ENCODE assay signal across 8 cellular contexts in genomic region chr19:51986309-51987291, GRCh38. TPM values are rescaled to one million over a fixed set of nuclear protein-coding genes. Genes with fewer than 3 reads are reported as not detected.
DNase-seq lines count a peak whose midpoint lies in the region; ATAC-seq, FAIRE-seq and TF ChIP-seq lines count a peak whose summit lies in the region.

ZNF350 (minus strand) TSS chr19:51986840; CDS start chr19:51974360, 12,480 bp downstream.

- H3K27me3 ChIP-seq in DND-41 (ENCODE audit: insufficient read depth, low read length, poor library complexity) (no peaks in the 10 kb centered on the region), heart left ventricle (no peaks in the 10 kb centered on the region), transverse colon (no peaks in the 10 kb centered on the region)

- H3K4me1 ChIP-seq in DND-41 (ENCODE audit: insufficient read depth, low read length) (peaks cover 23% of the 10 kb centered on the region), heart left ventricle (peaks cover 0 to 17% (median 12%) of the 10 kb centered on the region in 12 donors), transverse colon (peaks cover 0 to 10% (median 9%) of the 10 kb centered on the region in 4 donors)

- TF ChIP-seq CTCF in DND-41 (IDR thresholded peaks at IDR 0.05; ENCODE audit: borderline replicate concordance, extremely low read depth, low read length, poor library complexity, severe bottlenecking) (no peak), NB4 (IDR thresholded peaks at IDR 0.05; ENCODE audit: low read depth, low read length) (no peak), heart left ventricle (IDR thresholded peaks at IDR 0.05) (peak in 1 of 12 donors; percentile 14), transverse colon (IDR thresholded peaks at IDR 0.05) (no peak)

- ATAC-seq in DND-41 (ENCODE audit: insufficient read depth, low read depth) (peak; percentile 95), heart left ventricle (peak; percentile 98 to 100 (median 100))

- H3K9ac ChIP-seq in DND-41 (ENCODE audit: low read depth, low read length): peak within 1 kb of the TSS; percentile 69

- peaks cover 49% of the 10 kb centered on the region for H3K9me3 ChIP-seq in DND-41 (ENCODE audit: insufficient read depth, low read length, severe bottlenecking)
- H3K9me3 ChIP-seq in heart left ventricle: peaks cover 0 to 83% (median 28%) of the 10 kb centered on the region in 12 donors
- peaks cover 53 to 74% of the 10 kb centered on the region in 2 donors for H3K9me3 ChIP-seq in transverse colon

- peak within 1 kb of the TSS; percentile 81 for H3K27ac ChIP-seq in DND-41 (ENCODE audit: low read length)
- peak within 1 kb of the TSS in 11 of 12 donors; percentile 40 to 82 (median 73) for H3K27ac ChIP-seq in heart left ventricle
- peak within 1 kb of the TSS; percentile 68 to 84 (median 80) for H3K27ac ChIP-seq in transverse colon

- intact Hi-C loops in heart left ventricle (cut with DNase I): loop anchor here in 6 of 10 donors (2.0 to 5.0 kb wide), 4 partner anchors 20 to 99 kb away; partner anchors contain the start of genes ZNF613 (in 4 of the 6) and ZNF577 (in 1 of the 6)
- intact Hi-C loops in transverse colon (cut with DNase I; ENCODE audit: low total_unique reads): no loop called here

- TF ChIP-seq POLR2A in H54 (IDR thresholded peaks at IDR 0.05; ENCODE audit: low read depth, low read length): no peak
- TF ChIP-seq POLR2A in NB4 (IDR thresholded peaks at IDR 0.05; ENCODE audit: extremely low read depth, insufficient read length): peak; percentile 60
- no peak for TF ChIP-seq POLR2A in heart left ventricle (IDR thresholded peaks at IDR 0.05)
- TF ChIP-seq POLR2A in transverse colon (IDR thresholded peaks at IDR 0.05): peak; percentile 54

- no peak for TF ChIP-seq EP300 in transverse colon (IDR thresholded peaks at IDR 0.05; ENCODE audit: low read depth)

- DNase-seq in DND-41 (peak; percentile 95), H54 (ENCODE audit: insufficient read length, low spot score) (peak; percentile 75), NB4 (ENCODE audit: low read depth) (peak; percentile 98), T-helper 1 cell (peak; percentile 80 to 93 (median 86)), amniotic epithelial cell (ENCODE audit: low read depth) (peak; percentile 98), heart left ventricle (peak; percentile 90 to 96 (median 94)), pons (ENCODE audit: low spot score) (peak; percentile 97), transverse colon (peak; percentile 97)

- in situ Hi-C loops in transverse colon (cut with MboI; ENCODE audit: low pct_ligation_motif_present in 1 of 4, low pct_unique_long_range_greater_than_20kb in 1 of 4, low sequenced_read_pairs in 3 of 4): no loop called here

- H3K79me2 ChIP-seq in DND-41 (ENCODE audit: insufficient read depth, low read length): peaks cover 51% of the 10 kb centered on the region

- H3K4me3 ChIP-seq in DND-41 (ENCODE audit: low read depth in 1 of 2, low read length in 2 of 2): peak within 1 kb of the TSS; percentile 70 to 92
- H3K4me3 ChIP-seq in NB4 (ENCODE audit: low read depth, low read length): peak within 1 kb of the TSS; percentile 100
- peak within 1 kb of the TSS; percentile 66 to 94 (median 81) for H3K4me3 ChIP-seq in heart left ventricle
- H3K4me3 ChIP-seq in transverse colon: peak within 1 kb of the TSS; percentile 53 to 72 (median 69)

- peak within 1 kb of the TSS; percentile 94 for H3K4me2 ChIP-seq in DND-41 (ENCODE audit: insufficient read depth, low read length)

- H4K20me1 ChIP-seq in DND-41 (ENCODE audit: insufficient read depth, low read length): no peaks in the 10 kb centered on the region

- WGBS in heart left ventricle, 4 donors: 2 to 3% (median 2%) methylated on average over 33 of the region's 33 CpGs
- 5 to 11% methylated on average over 9 to 33 of the region's 33 CpGs for WGBS in transverse colon (ENCODE audit: low coverage in 1 of 2), 2 donors

- FAIRE-seq in H54 (lab: Jason Lieb, UNC): peak; percentile 98

- peaks cover 39% of the 10 kb centered on the region for H3K36me3 ChIP-seq in DND-41 (ENCODE audit: insufficient read depth, low read length)
- H3K36me3 ChIP-seq in heart left ventricle: peaks cover 0 to 7% (median 0%) of the 10 kb centered on the region in 9 donors
- peaks cover 0 to 20% (median 2%) of the 10 kb centered on the region in 4 donors for H3K36me3 ChIP-seq in transverse colon

- H2AFZ ChIP-seq in DND-41 (ENCODE audit: low read depth, low read length): peak within 1 kb of the TSS; percentile 95

RNA-seq across cellular contexts. Expression of gene ZNF350, which starts in this region (rescaled TPM):
- total RNA-seq in heart left ventricle: 10 to 100 TPM in 1 of 9 donors, 1 to 10 TPM in 8; 3.4 to 10.7 (median 7.6) TPM
- polyA plus RNA-seq in heart left ventricle: 1 to 10 TPM; 4.6 to 5.5 TPM
- total RNA-seq in transverse colon: 10 to 100 TPM in 3 of 4 donors, 1 to 10 TPM in 1; 7.8 to 30.3 (median 14.5) TPM

Comparison
In these comparisons a context has a peak if more than half of its experiments do, and no peak if none do; other contexts are left out.
1. Peak in every context shown above with its lines: DNase-seq, ATAC-seq, H3K4me3 ChIP-seq and H3K27ac ChIP-seq.
2. POLR2A ChIP-seq: peak in NB4 (single experiment) and transverse colon (single experiment); none in H54 (single experiment) and heart left ventricle (0 of 2).